Comparison of ENCODE assay signal across 1 cellular context in genomic region chr5:150503386-150503785, GRCh38.
TF ChIP-seq lines count a peak whose summit lies in the region.

No MANE protein-coding gene starts in this region.

TF ChIP-seq in Ishikawa, 13 proteins besides CTCF, POLR2A, EP300 and RAD21 (continued from another document):
- TF ChIP-seq USF1 (IDR thresholded peaks at IDR 0.05): no peak
